In genomic region chr15:23518104-23518503, GRCh38 we compare ENCODE assay signal across 24 cellular contexts. TPM values are rescaled to one million over a fixed set of nuclear protein-coding genes. Genes with fewer than 3 reads are reported as not detected.
"Had no signal": no experiment of that assay in that cellular context is flagged by ENCODE, and none has a peak within 500 bp of the region (broad histone marks: within the 10 kb centered on the region; RNA-seq: fewer than 3 reads in every experiment).

No MANE protein-coding gene starts in this region.

- H2AFZ ChIP-seq: parathyroid adenoma had no signal

- DNase-seq: activated CD4-positive, alpha-beta memory T cell treated with anti-CD3 and anti-CD28 coated beads for 36 hours; activated CD4-positive, alpha-beta T cell treated with anti-CD3 and anti-CD28 coated beads, Interleukin-2, amount 10 ng/mL, durations not matched to agents 24 days and 14 days; activated CD8-positive, alpha-beta memory T cell treated with anti-CD3 and anti-CD28 coated beads, Interleukin-2, amount 50 U/mL, for 4 hours; activated gamma-delta T cell; activated naive CD8-positive, alpha-beta T cell treated with anti-CD3 and anti-CD28 coated beads, Interleukin-2, amount 50 U/mL, for 24 hours; activated T-cell treated with anti-CD3 and anti-CD28 coated beads, Interleukin-2, amount 50 U/mL, for 1 hour; central memory CD4-positive, alpha-beta T cell; endodermal cell; foreskin fibroblast; hippocampal formation; kidney; left colon; mammary epithelial cell; naive thymus-derived CD4-positive, alpha-beta T cell; right cardiac atrium; spleen; stimulated activated naive CD4-positive, alpha-beta T cell; testis; transverse colon had no signal

- ATAC-seq: activated naive CD8-positive, alpha-beta T cell treated with anti-CD3 and anti-CD28 coated beads, Interleukin-2, amount 50 U/mL, for 24 hours; esophagus mucosa; left colon; naive thymus-derived CD4-positive, alpha-beta T cell; right cardiac atrium had no signal

- H3K4me1 ChIP-seq: parathyroid adenoma, spleen, testis, transverse colon had no signal

- H3K79me2 ChIP-seq: parathyroid adenoma had no signal

- H3K4me3 ChIP-seq: spleen, testis, transverse colon had no signal

- H3K9me3 ChIP-seq: testis, transverse colon had no signal

- H3K36me3 ChIP-seq: spleen, transverse colon had no signal

- H3K27ac ChIP-seq: parathyroid adenoma, spleen, testis, transverse colon, VCaP had no signal

- H3K27me3 ChIP-seq: spleen, testis, transverse colon had no signal

- FAIRE-seq: kidney, urothelium cell line had no signal

- H3K9ac ChIP-seq: parathyroid adenoma had no signal

RNA-seq across cellular contexts. Expression of gene MKRN3, which starts 47.4 kb away (rescaled TPM):
- total RNA-seq: endodermal cell, kidney had no signal
- polyA plus RNA-seq: liver, mammary epithelial cell had no signal
